In genomic region chr5:69414885-69415583, GRCh38 we compare ENCODE assay signal across 8 cellular contexts. TPM values are rescaled to one million over a fixed set of nuclear protein-coding genes. Genes with fewer than 3 reads are reported as not detected.
DNase-seq lines count a peak whose midpoint lies in the region; ATAC-seq, FAIRE-seq and TF ChIP-seq lines count a peak whose summit lies in the region.

A gene with protein sequence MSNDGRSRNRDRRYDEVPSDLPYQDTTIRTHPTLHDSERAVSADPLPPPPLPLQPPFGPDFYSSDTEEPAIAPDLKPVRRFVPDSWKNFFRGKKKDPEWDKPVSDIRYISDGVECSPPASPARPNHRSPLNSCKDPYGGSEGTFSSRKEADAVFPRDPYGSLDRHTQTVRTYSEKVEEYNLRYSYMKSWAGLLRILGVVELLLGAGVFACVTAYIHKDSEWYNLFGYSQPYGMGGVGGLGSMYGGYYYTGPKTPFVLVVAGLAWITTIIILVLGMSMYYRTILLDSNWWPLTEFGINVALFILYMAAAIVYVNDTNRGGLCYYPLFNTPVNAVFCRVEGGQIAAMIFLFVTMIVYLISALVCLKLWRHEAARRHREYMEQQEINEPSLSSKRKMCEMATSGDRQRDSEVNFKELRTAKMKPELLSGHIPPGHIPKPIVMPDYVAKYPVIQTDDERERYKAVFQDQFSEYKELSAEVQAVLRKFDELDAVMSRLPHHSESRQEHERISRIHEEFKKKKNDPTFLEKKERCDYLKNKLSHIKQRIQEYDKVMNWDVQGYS (plus strand): TSS chr5:69415116. CDS start chr5:69419386, 4,270 bp downstream.

- no peak for TF ChIP-seq CTCF in astrocyte (IDR thresholded peaks at IDR 0.05; ENCODE audit: insufficient read depth, low read depth, low read length)

- peaks cover 1% of the 10 kb centered on the region for H3K9me3 Mint-ChIP-seq in astrocyte (ENCODE audit: unreplicated experiment)

- FAIRE-seq in astrocyte (lab: Jason Lieb, UNC): no peak

- H3K27me3 ChIP-seq in astrocyte (ENCODE audit: insufficient read depth, low read length): no peaks in the 10 kb centered on the region

- no peaks in the 10 kb centered on the region for H3K4me1 ChIP-seq in astrocyte (ENCODE audit: insufficient read depth, low read length)

- peak within 1 kb of the TSS; percentile 59 for H3K4me3 ChIP-seq in astrocyte (ENCODE audit: insufficient read depth, low read depth, low read length)

- no peaks in the 10 kb centered on the region for H4K20me1 ChIP-seq in astrocyte (ENCODE audit: insufficient read depth, low read length)

- peak within 1 kb of the TSS; percentile 70 for H3K9ac ChIP-seq in astrocyte (ENCODE audit: low read length)

- ATAC-seq in GM18498 (IDR thresholded peaks at IDR 0.05; ENCODE audit: unreplicated experiment) (peak; percentile 68), HG03108 (IDR thresholded peaks at IDR 0.05; ENCODE audit: unreplicated experiment) (peak; percentile 73), HG03439 (IDR thresholded peaks at IDR 0.05; ENCODE audit: unreplicated experiment) (no peak), HG03139 (IDR thresholded peaks at IDR 0.05; ENCODE audit: unreplicated experiment) (no peak)

- H3K79me2 ChIP-seq in astrocyte (ENCODE audit: insufficient read depth, low read length): no peaks in the 10 kb centered on the region

- H3K4me3 Mint-ChIP-seq in astrocyte (ENCODE audit: unreplicated experiment): peak within 1 kb of the TSS; percentile 90

- peaks cover 3% of the 10 kb centered on the region for H3K36me3 ChIP-seq in astrocyte (ENCODE audit: insufficient read depth, low read length)

- H3K27me3 Mint-ChIP-seq in astrocyte (ENCODE audit: low read depth, unreplicated experiment): peaks cover 5% of the 10 kb centered on the region

- no peaks in the 10 kb centered on the region for H3K4me1 Mint-ChIP-seq in astrocyte (ENCODE audit: low read depth, unreplicated experiment)

- no peaks in the 10 kb centered on the region for H3K9me3 ChIP-seq in astrocyte (ENCODE audit: insufficient read depth, low read depth, low read length)

- H3K27ac ChIP-seq in astrocyte (ENCODE audit: low read depth, low read length): no peak within 1 kb of the TSS

- peak within 1 kb of the TSS; percentile 80 for H2AFZ ChIP-seq in astrocyte (ENCODE audit: low read depth, low read length)

- H3K36me3 Mint-ChIP-seq in astrocyte (ENCODE audit: low read depth, unreplicated experiment): peaks cover 10% of the 10 kb centered on the region

- DNase-seq in RPMI7951 (ENCODE audit: low read depth) (peak; percentile 64), astrocyte (ENCODE audit: low read depth) (peak; percentile 14), hepatic stellate cell (ENCODE audit: low spot score) (peak; percentile 31), retina (peak; percentile 47)

- H3K27ac Mint-ChIP-seq in astrocyte (ENCODE audit: unreplicated experiment): no peak within 1 kb of the TSS

- peak within 1 kb of the TSS; percentile 86 for H3K4me2 ChIP-seq in astrocyte (ENCODE audit: low read length)

RNA-seq across cellular contexts. Expression of the gene that starts here (rescaled TPM):
- total RNA-seq in RPMI7951 (2014; rRNA removed; shearing (Covaris generic)): 1.1 and 2.5 TPM in 2 replicates
- 10.1 and 10.6 TPM in 2 replicates for total RNA-seq in astrocyte

Comparison
In these comparisons a context has a peak if more than half of its experiments do, and no peak if none do; other contexts are left out.
1. ATAC-seq: peak in GM18498 (single experiment) and HG03108 (single experiment); none in HG03439 (single experiment) and HG03139 (single experiment).
2. DNase-seq: peak in every context shown above with its lines; median percentile 64 in RPMI7951; 47 in retina; 31 in hepatic stellate cell; 14 in astrocyte.